13 cellular contexts compared by ENCODE assay signal in the genomic region with DNA sequence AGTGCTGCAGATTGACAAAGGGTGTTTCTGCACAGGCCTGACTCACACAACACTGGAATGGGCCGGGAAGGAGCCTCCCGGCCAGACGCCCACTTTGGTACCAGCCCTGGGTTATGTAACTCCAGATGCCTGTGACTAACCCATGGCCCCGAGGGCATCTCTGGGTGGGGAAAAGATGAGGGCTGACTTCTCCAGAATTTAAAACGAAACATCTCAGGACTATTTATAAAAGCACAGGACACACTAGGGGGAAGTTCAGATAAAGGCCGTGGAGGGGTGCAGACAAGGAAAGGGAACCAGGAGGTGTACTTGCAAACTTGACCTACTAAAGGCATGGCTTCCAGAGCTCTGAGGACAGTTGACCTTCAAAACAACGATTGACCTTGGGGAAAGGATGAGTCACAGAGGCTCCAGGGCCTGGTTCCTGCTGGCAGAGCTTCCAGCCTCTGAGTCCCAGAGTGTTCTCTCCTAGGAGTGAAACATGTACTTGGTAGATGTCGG.
DNase-seq lines count a peak whose midpoint lies in the region; ATAC-seq and TF ChIP-seq lines count a peak whose summit lies in the region.
"Had no signal": no experiment of that assay in that cellular context is flagged by ENCODE, and none has a peak within 500 bp of the region (broad histone marks: within the 10 kb centered on the region; RNA-seq: fewer than 3 reads in every experiment).

No MANE protein-coding gene starts in this region.

- H3K27me3 Mint-ChIP-seq in endothelial cell (ENCODE audit: unreplicated experiment): peaks cover 6% of the 10 kb centered on the region

- no peak overlapping the region for H3K4me3 Mint-ChIP-seq in endothelial cell (ENCODE audit: unreplicated experiment)

- H3K9me3 Mint-ChIP-seq in endothelial cell (ENCODE audit: unreplicated experiment): no peaks in the 10 kb centered on the region

- H3K9me3 ChIP-seq in lung (ENCODE audit: control insufficient read depth in 2 of 2, insufficient read depth in 1 of 2, low read length in 1 of 2): peaks cover 0 to 8% of the 10 kb centered on the region in 2 donors

- peaks cover 0 to 2% of the 10 kb centered on the region in 2 donors for H3K4me1 ChIP-seq in lung (ENCODE audit: control insufficient read depth in 2 of 2, insufficient read depth in 2 of 2, low read length in 2 of 2)

- no peak overlapping the region for H3K27ac Mint-ChIP-seq in endothelial cell (ENCODE audit: unreplicated experiment)

- in situ Hi-C loops in brain microvascular endothelial cell (cut with HindIII; ENCODE audit: low pct_ligation_motif_present, low sequenced_read_pairs): no loop called here

- H3K36me3 ChIP-seq in brain microvascular endothelial cell (replicated peaks): no peaks in the 10 kb centered on the region
- no peaks in the 10 kb centered on the region for H3K36me3 ChIP-seq in lung (ENCODE audit: control insufficient read depth in 2 of 2, insufficient read depth in 2 of 2, low read length in 2 of 2)
- H3K36me3 ChIP-seq: BLaER1 had no signal

- no peaks in the 10 kb centered on the region for H3K27me3 ChIP-seq in brain microvascular endothelial cell (replicated peaks)
- no peaks in the 10 kb centered on the region for H3K27me3 ChIP-seq in lung (ENCODE audit: control insufficient read depth, insufficient read depth)
- H3K27me3 ChIP-seq: BLaER1 had no signal

- ATAC-seq in lung (ENCODE audit: insufficient read depth, low FRiP score): peak; percentile 24

- H3K27ac ChIP-seq in brain microvascular endothelial cell (peak overlapping the region; percentile 75), lung (ENCODE audit: low read depth in 1 of 2, low read length in 1 of 2) (no peak overlapping the region)
- H3K27ac ChIP-seq: BLaER1 had no signal

- H3K36me3 Mint-ChIP-seq in endothelial cell (ENCODE audit: low read depth, unreplicated experiment): no peaks in the 10 kb centered on the region

- TF ChIP-seq CTCF in brain microvascular endothelial cell (IDR thresholded peaks at IDR 0.05; ENCODE audit: low read depth, low read length, missing control alignments) (no peak), lung (IDR thresholded peaks at IDR 0.05; ENCODE audit: control extremely low read depth, extremely low read depth) (no peak), endothelial cell (IDR thresholded peaks at IDR 0.05; ENCODE audit: unreplicated experiment) (no peak)

- WGBS in lung, 2 donors: 67 to 70% methylated on average over 8 of the region's 8 CpGs

- no peak overlapping the region for H3K4me3 ChIP-seq in brain microvascular endothelial cell (ENCODE audit: low read depth, low read length)
- no peak overlapping the region for H3K4me3 ChIP-seq in lung
- H3K4me3 ChIP-seq: BLaER1 had no signal

- peak; percentile 89 for DNase-seq in AG20443 (ENCODE audit: low spot score)
- peak; percentile 89 for DNase-seq in MV-4-11 (lab: John Stamatoyannopoulos, UW)
- no peak for DNase-seq in brain microvascular endothelial cell
- DNase-seq in lung (ENCODE audit: low spot score): no peak
- DNase-seq in NK-92 treated with Interleukin-12 subunit alpha and Interleukin-12 subunit beta, amount 100 ng/mL, for 24 hours (lab: John Stamatoyannopoulos, UW): no peak
- DNase-seq in endothelial cell (ENCODE audit: low spot score): no peak
- no peak for DNase-seq in iPS-NIHi7 (ENCODE audit: extremely low spot score)
- DNase-seq in NK-92 (lab: John Stamatoyannopoulos, UW; ENCODE audit: unreplicated experiment): no peak
- DNase-seq: activated T-cell treated with anti-CD3 and anti-CD28 coated beads, Interleukin-2, amount 50 U/mL, for 1 hour; cerebellar nuclear complex; H7; NCI-H82 had no signal

- H3K4me1 Mint-ChIP-seq in endothelial cell (ENCODE audit: unreplicated experiment): no peaks in the 10 kb centered on the region

Comparison
In these comparisons a context has a peak if more than half of its experiments do, and no peak if none do; other contexts are left out.
1. DNase-seq: peak in AG20443 (single experiment) and MV-4-11 (single experiment); none in brain microvascular endothelial cell (single experiment), lung (single experiment), NK-92 treated with Interleukin-12 subunit alpha and Interleukin-12 subunit beta, amount 100 ng/mL, for 24 hours (single experiment), endothelial cell (single experiment), iPS-NIHi7 (single experiment) and NK-92 (single experiment).